In the genomic region with DNA sequence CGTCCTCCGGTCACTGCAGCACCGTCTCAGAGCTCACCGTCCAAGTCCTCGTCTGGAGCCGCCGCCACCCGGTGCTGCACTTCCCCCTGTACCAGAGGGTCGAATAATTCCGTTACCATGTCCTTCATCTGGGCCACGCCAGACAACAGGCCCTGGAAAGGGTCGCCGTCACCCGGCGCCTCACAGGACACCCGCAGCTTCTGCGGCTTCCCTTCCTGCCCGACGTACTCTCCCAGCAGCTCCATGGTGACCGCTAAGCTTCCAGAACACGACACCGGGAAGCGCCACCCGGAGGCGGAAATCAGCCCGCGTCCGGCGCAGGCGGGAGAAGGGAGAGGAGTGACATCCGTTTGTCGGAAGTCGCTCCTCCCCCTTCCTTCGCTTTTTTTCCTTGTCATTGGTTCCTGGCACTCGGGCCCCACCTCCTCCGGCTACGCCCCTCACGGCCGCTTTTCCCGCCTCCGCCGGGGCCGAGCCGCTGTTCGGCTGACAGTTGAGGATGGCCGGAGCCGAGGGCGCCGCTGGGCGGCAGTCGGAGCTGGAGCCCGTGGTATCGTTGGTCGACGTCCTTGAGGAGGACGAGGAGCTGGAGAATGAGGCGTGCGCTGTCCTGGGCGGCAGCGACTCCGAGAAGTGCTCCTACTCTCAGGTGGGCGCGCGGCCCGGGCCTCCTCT, we compare ENCODE assay signal across 1 cellular context.
A peak's percentile ranks its signal among the peaks of the same experiment; 100 is the strongest.
TF ChIP-seq lines count a peak whose summit lies in the region.

A gene with protein sequence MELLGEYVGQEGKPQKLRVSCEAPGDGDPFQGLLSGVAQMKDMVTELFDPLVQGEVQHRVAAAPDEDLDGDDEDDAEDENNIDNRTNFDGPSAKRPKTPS (minus strand): TSS at position 273 of the 675 bp plus-strand sequence. CDS start 28 bp downstream, at position 245.
A gene with protein sequence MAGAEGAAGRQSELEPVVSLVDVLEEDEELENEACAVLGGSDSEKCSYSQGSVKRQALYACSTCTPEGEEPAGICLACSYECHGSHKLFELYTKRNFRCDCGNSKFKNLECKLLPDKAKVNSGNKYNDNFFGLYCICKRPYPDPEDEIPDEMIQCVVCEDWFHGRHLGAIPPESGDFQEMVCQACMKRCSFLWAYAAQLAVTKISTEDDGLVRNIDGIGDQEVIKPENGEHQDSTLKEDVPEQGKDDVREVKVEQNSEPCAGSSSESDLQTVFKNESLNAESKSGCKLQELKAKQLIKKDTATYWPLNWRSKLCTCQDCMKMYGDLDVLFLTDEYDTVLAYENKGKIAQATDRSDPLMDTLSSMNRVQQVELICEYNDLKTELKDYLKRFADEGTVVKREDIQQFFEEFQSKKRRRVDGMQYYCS (plus strand): TSS at position 464 of the 675 bp plus-strand sequence. CDS start 36 bp downstream, at position 500.

TF ChIP-seq in HepG2, 621 proteins besides CTCF, POLR2A, EP300 and RAD21 (continued from another document and continues in another):
- peak; percentile 66 for TF ChIP-seq SP5 (CRISPR knock-in tag; IDR thresholded peaks at IDR 0.05; ENCODE audit: borderline replicate concordance, low read depth)
- TF ChIP-seq ZFP36L2 (CRISPR knock-in tag; IDR thresholded peaks at IDR 0.05): no peak
- TF ChIP-seq, protein P1, sequence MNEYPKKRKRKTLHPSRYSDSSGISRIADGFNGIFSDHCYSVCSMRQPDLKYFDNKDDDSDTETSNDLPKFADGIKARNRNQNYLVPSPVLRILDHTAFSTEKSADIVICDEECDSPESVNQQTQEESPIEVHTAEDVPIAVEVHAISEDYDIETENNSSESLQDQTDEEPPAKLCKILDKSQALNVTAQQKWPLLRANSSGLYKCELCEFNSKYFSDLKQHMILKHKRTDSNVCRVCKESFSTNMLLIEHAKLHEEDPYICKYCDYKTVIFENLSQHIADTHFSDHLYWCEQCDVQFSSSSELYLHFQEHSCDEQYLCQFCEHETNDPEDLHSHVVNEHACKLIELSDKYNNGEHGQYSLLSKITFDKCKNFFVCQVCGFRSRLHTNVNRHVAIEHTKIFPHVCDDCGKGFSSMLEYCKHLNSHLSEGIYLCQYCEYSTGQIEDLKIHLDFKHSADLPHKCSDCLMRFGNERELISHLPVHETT (CRISPR knock-in tag; conservative IDR thresholded peaks at IDR 0.05): peak; percentile 86
- TF ChIP-seq, protein P2, sequence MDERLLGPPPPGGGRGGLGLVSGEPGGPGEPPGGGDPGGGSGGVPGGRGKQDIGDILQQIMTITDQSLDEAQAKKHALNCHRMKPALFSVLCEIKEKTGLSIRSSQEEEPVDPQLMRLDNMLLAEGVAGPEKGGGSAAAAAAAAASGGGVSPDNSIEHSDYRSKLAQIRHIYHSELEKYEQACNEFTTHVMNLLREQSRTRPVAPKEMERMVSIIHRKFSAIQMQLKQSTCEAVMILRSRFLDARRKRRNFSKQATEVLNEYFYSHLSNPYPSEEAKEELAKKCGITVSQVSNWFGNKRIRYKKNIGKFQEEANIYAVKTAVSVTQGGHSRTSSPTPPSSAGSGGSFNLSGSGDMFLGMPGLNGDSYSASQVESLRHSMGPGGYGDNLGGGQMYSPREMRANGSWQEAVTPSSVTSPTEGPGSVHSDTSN (CRISPR knock-in tag; IDR thresholded peaks at IDR 0.05): no peak
- no peak for TF ChIP-seq GPN1 (CRISPR knock-in tag; IDR thresholded peaks at IDR 0.05; ENCODE audit: borderline replicate concordance)
- peak; percentile 84 for TF ChIP-seq POLR2AphosphoS5 (IDR thresholded peaks at IDR 0.05; ENCODE audit: low read depth, low read length)
- TF ChIP-seq SRF (IDR thresholded peaks at IDR 0.05; ENCODE audit: low read depth, low read length): no peak
- TF ChIP-seq SP4 (CRISPR knock-in tag; IDR thresholded peaks at IDR 0.05): peak; percentile 95
- TF ChIP-seq, protein P3, sequence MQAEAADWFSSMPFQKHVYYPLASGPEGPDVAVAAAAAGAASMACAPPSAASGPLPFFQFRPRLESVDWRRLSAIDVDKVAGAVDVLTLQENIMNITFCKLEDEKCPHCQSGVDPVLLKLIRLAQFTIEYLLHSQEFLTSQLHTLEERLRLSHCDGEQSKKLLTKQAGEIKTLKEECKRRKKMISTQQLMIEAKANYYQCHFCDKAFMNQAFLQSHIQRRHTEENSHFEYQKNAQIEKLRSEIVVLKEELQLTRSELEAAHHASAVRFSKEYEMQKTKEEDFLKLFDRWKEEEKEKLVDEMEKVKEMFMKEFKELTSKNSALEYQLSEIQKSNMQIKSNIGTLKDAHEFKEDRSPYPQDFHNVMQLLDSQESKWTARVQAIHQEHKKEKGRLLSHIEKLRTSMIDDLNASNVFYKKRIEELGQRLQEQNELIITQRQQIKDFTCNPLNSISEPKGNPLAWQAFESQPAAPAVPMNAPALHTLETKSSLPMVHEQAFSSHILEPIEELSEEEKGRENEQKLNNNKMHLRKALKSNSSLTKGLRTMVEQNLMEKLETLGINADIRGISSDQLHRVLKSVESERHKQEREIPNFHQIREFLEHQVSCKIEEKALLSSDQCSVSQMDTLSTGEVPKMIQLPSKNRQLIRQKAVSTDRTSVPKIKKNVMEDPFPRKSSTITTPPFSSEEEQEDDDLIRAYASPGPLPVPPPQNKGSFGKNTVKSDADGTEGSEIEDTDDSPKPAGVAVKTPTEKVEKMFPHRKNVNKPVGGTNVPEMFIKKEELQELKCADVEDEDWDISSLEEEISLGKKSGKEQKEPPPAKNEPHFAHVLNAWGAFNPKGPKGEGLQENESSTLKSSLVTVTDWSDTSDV (CRISPR knock-in tag; IDR thresholded peaks at IDR 0.05): no peak
- peak; percentile 39; the same call in 1 of the 2 replicates for TF ChIP-seq BCL6 (CRISPR knock-in tag; IDR thresholded peaks at IDR 0.05)
- TF ChIP-seq ZNF138 (CRISPR knock-in tag; IDR thresholded peaks at IDR 0.05; ENCODE audit: low read depth): no peak
- 0 out of 2 replicates have a peak, but pooled peaks have one; percentile 4 for TF ChIP-seq JUND (CRISPR knock-in tag; IDR thresholded peaks at IDR 0.05)
- TF ChIP-seq, protein P4, sequence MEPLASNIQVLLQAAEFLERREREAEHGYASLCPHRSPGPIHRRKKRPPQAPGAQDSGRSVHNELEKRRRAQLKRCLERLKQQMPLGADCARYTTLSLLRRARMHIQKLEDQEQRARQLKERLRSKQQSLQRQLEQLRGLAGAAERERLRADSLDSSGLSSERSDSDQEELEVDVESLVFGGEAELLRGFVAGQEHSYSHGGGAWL (CRISPR knock-in tag; IDR thresholded peaks at IDR 0.05): peak; percentile 45; the same call in 1 of the 2 replicates
- peak; percentile 94 for TF ChIP-seq ZNF883 (CRISPR knock-in tag; IDR thresholded peaks at IDR 0.05; ENCODE audit: not compliant biosample characterization)
- no peak for TF ChIP-seq CEBPB (IDR thresholded peaks at IDR 0.05; ENCODE audit: borderline replicate concordance, low read depth, low read length)
- 0 out of 2 replicates have a peak, but pooled peaks have one; percentile 49 for TF ChIP-seq ZNF451 (CRISPR knock-in tag; IDR thresholded peaks at IDR 0.05)
- TF ChIP-seq RCOR2 (CRISPR knock-in tag; IDR thresholded peaks at IDR 0.05): no peak
- TF ChIP-seq ZNF333 (CRISPR knock-in tag; IDR thresholded peaks at IDR 0.05; ENCODE audit: borderline replicate concordance): 0 out of 2 replicates have a peak, but pooled peaks have one; percentile 35
- TF ChIP-seq FOSL2 (CRISPR knock-in tag; IDR thresholded peaks at IDR 0.05): no peak
- TF ChIP-seq ZSCAN12 (CRISPR knock-in tag; IDR thresholded peaks at IDR 0.05): no peak
- TF ChIP-seq SMC3 (IDR thresholded peaks at IDR 0.05; ENCODE audit: low read length): no peak; the same call in 1 of the 2 replicates
- peak; percentile 85 for TF ChIP-seq HOXA3 (CRISPR knock-in tag; IDR thresholded peaks at IDR 0.05)
- TF ChIP-seq, protein P5, sequence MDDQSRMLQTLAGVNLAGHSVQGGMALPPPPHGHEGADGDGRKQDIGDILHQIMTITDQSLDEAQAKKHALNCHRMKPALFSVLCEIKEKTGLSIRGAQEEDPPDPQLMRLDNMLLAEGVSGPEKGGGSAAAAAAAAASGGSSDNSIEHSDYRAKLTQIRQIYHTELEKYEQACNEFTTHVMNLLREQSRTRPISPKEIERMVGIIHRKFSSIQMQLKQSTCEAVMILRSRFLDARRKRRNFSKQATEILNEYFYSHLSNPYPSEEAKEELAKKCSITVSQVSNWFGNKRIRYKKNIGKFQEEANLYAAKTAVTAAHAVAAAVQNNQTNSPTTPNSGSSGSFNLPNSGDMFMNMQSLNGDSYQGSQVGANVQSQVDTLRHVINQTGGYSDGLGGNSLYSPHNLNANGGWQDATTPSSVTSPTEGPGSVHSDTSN (CRISPR knock-in tag; IDR thresholded peaks at IDR 0.05; ENCODE audit: borderline replicate concordance): no peak
- no peak for TF ChIP-seq TP53 (CRISPR knock-in tag; conservative IDR thresholded peaks at IDR 0.05)
- TF ChIP-seq ZNF678 (CRISPR knock-in tag; IDR thresholded peaks at IDR 0.05): peak; percentile 67
- TF ChIP-seq, protein P6, sequence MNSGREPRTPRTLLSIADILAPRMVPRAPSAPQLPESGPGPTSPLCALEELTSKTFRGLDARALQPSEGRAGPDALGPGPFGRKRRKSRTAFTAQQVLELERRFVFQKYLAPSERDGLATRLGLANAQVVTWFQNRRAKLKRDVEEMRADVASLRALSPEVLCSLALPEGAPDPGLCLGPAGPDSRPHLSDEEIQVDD (CRISPR knock-in tag; IDR thresholded peaks at IDR 0.05; ENCODE audit: borderline replicate concordance): no peak
- peak; percentile 61 for TF ChIP-seq SALL1 (CRISPR knock-in tag; IDR thresholded peaks at IDR 0.05)
- 0 out of 2 replicates have a peak, but pooled peaks have one; percentile 52 for TF ChIP-seq ZSCAN22 (CRISPR knock-in tag; IDR thresholded peaks at IDR 0.05)
- TF ChIP-seq, protein P7, sequence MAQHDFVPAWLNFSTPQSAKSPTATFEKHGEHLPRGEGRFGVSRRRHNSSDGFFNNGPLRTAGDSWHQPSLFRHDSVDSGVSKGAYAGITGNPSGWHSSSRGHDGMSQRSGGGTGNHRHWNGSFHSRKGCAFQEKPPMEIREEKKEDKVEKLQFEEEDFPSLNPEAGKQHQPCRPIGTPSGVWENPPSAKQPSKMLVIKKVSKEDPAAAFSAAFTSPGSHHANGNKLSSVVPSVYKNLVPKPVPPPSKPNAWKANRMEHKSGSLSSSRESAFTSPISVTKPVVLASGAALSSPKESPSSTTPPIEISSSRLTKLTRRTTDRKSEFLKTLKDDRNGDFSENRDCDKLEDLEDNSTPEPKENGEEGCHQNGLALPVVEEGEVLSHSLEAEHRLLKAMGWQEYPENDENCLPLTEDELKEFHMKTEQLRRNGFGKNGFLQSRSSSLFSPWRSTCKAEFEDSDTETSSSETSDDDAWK (CRISPR knock-in tag; IDR thresholded peaks at IDR 0.05): no peak
- TF ChIP-seq, protein P8, sequence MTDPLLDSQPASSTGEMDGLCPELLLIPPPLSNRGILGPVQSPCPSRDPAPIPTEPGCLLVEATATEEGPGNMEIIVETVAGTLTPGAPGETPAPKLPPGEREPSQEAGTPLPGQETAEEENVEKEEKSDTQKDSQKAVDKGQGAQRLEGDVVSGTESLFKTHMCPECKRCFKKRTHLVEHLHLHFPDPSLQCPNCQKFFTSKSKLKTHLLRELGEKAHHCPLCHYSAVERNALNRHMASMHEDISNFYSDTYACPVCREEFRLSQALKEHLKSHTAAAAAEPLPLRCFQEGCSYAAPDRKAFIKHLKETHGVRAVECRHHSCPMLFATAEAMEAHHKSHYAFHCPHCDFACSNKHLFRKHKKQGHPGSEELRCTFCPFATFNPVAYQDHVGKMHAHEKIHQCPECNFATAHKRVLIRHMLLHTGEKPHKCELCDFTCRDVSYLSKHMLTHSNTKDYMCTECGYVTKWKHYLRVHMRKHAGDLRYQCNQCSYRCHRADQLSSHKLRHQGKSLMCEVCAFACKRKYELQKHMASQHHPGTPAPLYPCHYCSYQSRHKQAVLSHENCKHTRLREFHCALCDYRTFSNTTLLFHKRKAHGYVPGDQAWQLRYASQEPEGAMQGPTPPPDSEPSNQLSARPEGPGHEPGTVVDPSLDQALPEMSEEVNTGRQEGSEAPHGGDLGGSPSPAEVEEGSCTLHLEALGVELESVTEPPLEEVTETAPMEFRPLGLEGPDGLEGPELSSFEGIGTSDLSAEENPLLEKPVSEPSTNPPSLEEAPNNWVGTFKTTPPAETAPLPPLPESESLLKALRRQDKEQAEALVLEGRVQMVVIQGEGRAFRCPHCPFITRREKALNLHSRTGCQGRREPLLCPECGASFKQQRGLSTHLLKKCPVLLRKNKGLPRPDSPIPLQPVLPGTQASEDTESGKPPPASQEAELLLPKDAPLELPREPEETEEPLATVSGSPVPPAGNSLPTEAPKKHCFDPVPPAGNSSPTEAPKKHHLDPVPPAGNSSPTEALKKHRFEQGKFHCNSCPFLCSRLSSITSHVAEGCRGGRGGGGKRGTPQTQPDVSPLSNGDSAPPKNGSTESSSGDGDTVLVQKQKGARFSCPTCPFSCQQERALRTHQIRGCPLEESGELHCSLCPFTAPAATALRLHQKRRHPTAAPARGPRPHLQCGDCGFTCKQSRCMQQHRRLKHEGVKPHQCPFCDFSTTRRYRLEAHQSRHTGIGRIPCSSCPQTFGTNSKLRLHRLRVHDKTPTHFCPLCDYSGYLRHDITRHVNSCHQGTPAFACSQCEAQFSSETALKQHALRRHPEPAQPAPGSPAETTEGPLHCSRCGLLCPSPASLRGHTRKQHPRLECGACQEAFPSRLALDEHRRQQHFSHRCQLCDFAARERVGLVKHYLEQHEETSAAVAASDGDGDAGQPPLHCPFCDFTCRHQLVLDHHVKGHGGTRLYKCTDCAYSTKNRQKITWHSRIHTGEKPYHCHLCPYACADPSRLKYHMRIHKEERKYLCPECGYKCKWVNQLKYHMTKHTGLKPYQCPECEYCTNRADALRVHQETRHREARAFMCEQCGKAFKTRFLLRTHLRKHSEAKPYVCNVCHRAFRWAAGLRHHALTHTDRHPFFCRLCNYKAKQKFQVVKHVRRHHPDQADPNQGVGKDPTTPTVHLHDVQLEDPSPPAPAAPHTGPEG (CRISPR knock-in tag; IDR thresholded peaks at IDR 0.05): no peak
- TF ChIP-seq, protein P9, sequence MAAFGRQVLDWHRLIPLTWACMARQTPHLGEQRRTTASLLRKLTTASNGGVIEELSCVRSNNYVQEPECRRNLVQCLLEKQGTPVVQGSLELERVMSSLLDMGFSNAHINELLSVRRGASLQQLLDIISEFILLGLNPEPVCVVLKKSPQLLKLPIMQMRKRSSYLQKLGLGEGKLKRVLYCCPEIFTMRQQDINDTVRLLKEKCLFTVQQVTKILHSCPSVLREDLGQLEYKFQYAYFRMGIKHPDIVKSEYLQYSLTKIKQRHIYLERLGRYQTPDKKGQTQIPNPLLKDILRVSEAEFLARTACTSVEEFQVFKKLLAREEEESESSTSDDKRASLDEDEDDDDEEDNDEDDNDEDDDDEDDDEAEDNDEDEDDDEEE (CRISPR knock-in tag; IDR thresholded peaks at IDR 0.05): no peak
- TF ChIP-seq ZFY (CRISPR knock-in tag; IDR thresholded peaks at IDR 0.05): peak; percentile 78
- TF ChIP-seq GABPB1 (CRISPR knock-in tag; IDR thresholded peaks at IDR 0.05): peak; percentile 97
- TF ChIP-seq ZNF484 (CRISPR knock-in tag; IDR thresholded peaks at IDR 0.05; ENCODE audit: borderline replicate concordance, low read depth): no peak
